24 cellular contexts compared by ENCODE assay signal in the genomic region with DNA sequence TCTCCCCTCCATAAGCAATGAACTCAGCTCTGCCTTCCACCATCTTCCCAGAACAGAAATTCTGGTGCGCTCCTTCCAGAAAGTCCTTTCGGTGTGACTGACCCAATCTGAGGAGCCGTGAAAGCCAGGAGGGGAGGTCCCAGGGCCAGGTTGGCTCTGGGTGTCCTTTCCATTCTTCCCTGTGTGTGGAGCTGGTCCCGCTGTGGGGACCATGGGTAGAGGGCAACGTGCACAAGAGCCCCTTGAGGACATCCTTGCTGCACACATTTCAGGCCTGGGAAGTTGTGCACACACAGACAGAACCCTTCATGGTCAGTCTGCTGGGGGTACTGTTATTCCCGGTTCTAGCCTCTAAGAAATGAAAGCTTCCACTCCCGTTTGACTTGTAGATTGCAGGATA.
"Had no signal": no experiment of that assay in that cellular context is flagged by ENCODE, and none has a peak within 500 bp of the region (broad histone marks: within the 10 kb centered on the region; RNA-seq: fewer than 3 reads in every experiment).

No MANE protein-coding gene starts in this region.

- H3K4me3 ChIP-seq: esophagus squamous epithelium, left lung, pancreas, right atrium auricular region, spleen, suprapubic skin, tibial artery had no signal

- ATAC-seq: activated CD8-positive, alpha-beta T cell treated with anti-CD3 and anti-CD28 coated beads for 36 hours; activated naive CD8-positive, alpha-beta T cell treated with anti-CD3 and anti-CD28 coated beads, Interleukin-2, amount 50 U/mL, for 24 hours; left lung; pancreas; T-helper 17 cell had no signal

- DNase-seq: activated B cell treated with CpG ODN at 0.5 μM for 24 hours; activated CD4-positive, alpha-beta T cell treated with anti-CD3 and anti-CD28 coated beads, Interleukin-2, amount 50 U/mL, for 1 hour; activated CD8-positive, alpha-beta T cell treated with anti-CD3 and anti-CD28 coated beads for 36 hours; activated effector memory CD4-positive, alpha-beta T cell treated with Interleukin-2 at 50 U/mL for 16 hours; activated naive CD4-positive, alpha-beta T cell treated with Interleukin-2 at 50 U/mL for 16 hours; activated naive CD8-positive, alpha-beta T cell treated with anti-CD3 and anti-CD28 coated beads, Interleukin-2, amount 50 U/mL, for 24 hours; activated T-cell treated with anti-CD3 and anti-CD28 coated beads, Interleukin-2, amount 50 U/mL, for 48 hours; amygdala; esophagus squamous epithelium; foreskin melanocyte; left lung; naive B cell; nephron progenitor cell; pancreas; spleen; stimulated activated naive CD4-positive, alpha-beta T cell; SW 1271; T-helper 17 cell; tibial artery had no signal

- H3K27me3 ChIP-seq: esophagus squamous epithelium, left lung, pancreas, right atrium auricular region, spleen, suprapubic skin, tibial artery had no signal

- H3K4me1 ChIP-seq: pancreas had no signal

- H3K27ac ChIP-seq: left lung, pancreas, right atrium auricular region, spleen, suprapubic skin, tibial artery had no signal

- H3K9me3 ChIP-seq: esophagus squamous epithelium, left lung, pancreas, right atrium auricular region, spleen, suprapubic skin, tibial artery had no signal

- H3K9me3 Mint-ChIP-seq: activated B cell treated with CpG ODN at 0.5 μM for 24 hours; activated CD8-positive, alpha-beta T cell treated with anti-CD3 and anti-CD28 coated beads for 36 hours; activated naive CD8-positive, alpha-beta T cell treated with anti-CD3 and anti-CD28 coated beads, Interleukin-2, amount 50 U/mL, for 24 hours; central memory CD8-positive, alpha-beta T cell; dendritic cell treated with granulocyte-macrophage colony-stimulating factor and Interleukin-4, amounts not matched to agents 40 ng/mL and 50 ng/mL, for 4 days; mesothelial cell of epicardium; naive B cell; nephron progenitor cell had no signal

- H3K4me3 Mint-ChIP-seq: activated B cell treated with CpG ODN at 0.5 μM for 24 hours; activated CD8-positive, alpha-beta T cell treated with anti-CD3 and anti-CD28 coated beads for 36 hours; activated naive CD8-positive, alpha-beta T cell treated with anti-CD3 and anti-CD28 coated beads, Interleukin-2, amount 50 U/mL, for 24 hours; central memory CD8-positive, alpha-beta T cell; dendritic cell treated with granulocyte-macrophage colony-stimulating factor and Interleukin-4, amounts not matched to agents 40 ng/mL and 50 ng/mL, for 4 days; mesothelial cell of epicardium; naive B cell; nephron progenitor cell; T-helper 17 cell had no signal

- H3K27me3 Mint-ChIP-seq: activated B cell treated with CpG ODN at 0.5 μM for 24 hours; activated CD8-positive, alpha-beta T cell treated with anti-CD3 and anti-CD28 coated beads for 36 hours; activated naive CD8-positive, alpha-beta T cell treated with anti-CD3 and anti-CD28 coated beads, Interleukin-2, amount 50 U/mL, for 24 hours; central memory CD8-positive, alpha-beta T cell; dendritic cell treated with granulocyte-macrophage colony-stimulating factor and Interleukin-4, amounts not matched to agents 40 ng/mL and 50 ng/mL, for 4 days; naive B cell; T-helper 17 cell had no signal

- H3K27ac Mint-ChIP-seq: activated B cell treated with CpG ODN at 0.5 μM for 24 hours; activated CD8-positive, alpha-beta T cell treated with anti-CD3 and anti-CD28 coated beads for 36 hours; activated naive CD8-positive, alpha-beta T cell treated with anti-CD3 and anti-CD28 coated beads, Interleukin-2, amount 50 U/mL, for 24 hours; dendritic cell treated with granulocyte-macrophage colony-stimulating factor and Interleukin-4, amounts not matched to agents 40 ng/mL and 50 ng/mL, for 4 days; mesothelial cell of epicardium; T-helper 17 cell had no signal

- H3K36me3 ChIP-seq: left lung, right atrium auricular region had no signal
